In the genomic region with DNA sequence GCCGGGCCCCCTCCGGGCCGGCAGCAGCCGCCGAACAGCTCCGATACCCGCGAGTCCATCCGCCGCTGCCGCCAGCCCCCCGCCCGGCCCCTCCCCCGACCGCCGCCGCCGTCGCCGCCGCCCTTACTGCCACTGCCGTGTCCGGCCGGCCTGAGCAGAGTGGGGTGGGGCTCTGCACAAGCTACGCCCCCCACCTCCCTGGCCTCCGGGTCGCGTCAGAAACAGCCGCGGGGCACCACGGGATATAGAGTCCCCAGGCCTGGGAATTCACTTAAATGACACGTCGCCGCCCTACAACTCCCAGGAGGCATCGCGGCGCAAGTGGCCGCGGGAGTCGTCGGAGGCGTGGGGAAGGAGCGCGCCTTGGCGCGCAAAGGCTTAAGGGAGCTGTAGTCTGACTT, we compare ENCODE assay signal across 7 cellular contexts. TPM values are rescaled to one million over a fixed set of nuclear protein-coding genes. Genes with fewer than 3 reads are reported as not detected.
DNase-seq lines count a peak whose midpoint lies in the region; ATAC-seq and TF ChIP-seq lines count a peak whose summit lies in the region.

A gene with protein sequence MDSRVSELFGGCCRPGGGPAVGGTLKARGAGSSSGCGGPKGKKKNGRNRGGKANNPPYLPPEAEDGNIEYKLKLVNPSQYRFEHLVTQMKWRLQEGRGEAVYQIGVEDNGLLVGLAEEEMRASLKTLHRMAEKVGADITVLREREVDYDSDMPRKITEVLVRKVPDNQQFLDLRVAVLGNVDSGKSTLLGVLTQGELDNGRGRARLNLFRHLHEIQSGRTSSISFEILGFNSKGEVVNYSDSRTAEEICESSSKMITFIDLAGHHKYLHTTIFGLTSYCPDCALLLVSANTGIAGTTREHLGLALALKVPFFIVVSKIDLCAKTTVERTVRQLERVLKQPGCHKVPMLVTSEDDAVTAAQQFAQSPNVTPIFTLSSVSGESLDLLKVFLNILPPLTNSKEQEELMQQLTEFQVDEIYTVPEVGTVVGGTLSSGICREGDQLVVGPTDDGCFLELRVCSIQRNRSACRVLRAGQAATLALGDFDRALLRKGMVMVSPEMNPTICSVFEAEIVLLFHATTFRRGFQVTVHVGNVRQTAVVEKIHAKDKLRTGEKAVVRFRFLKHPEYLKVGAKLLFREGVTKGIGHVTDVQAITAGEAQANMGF (minus strand): TSS at position 161 of the 401 bp plus-strand sequence. CDS start 102 bp downstream, at position 59.

- DNase-seq in NCI-H2029 (lab: John Stamatoyannopoulos, UW) (peak; percentile 98), T-helper 9 cell (peak; percentile 91), astrocyte of the cerebellum (ENCODE audit: low read depth) (peak; percentile 98), hepatocyte (ENCODE audit: low spot score) (peak; percentile 100), retina (peak; percentile 97)

- H3K27ac ChIP-seq in hepatocyte, result peak within 1 kb of the TSS; percentile 96

- H3K9me3 ChIP-seq in hepatocyte (ENCODE audit: low read depth), result no peaks in the 10 kb centered on the region

- in situ Hi-C loops in astrocyte of the cerebellum (cut with HindIII; ENCODE audit: low sequenced_read_pairs), result no loop called here

- 0% methylated on average over 24 of the region's 46 CpGs for WGBS in hepatocyte (ENCODE audit: low lambda C conversion rate, missing lambda C conversion rate)

- H3K9me2 ChIP-seq in hepatocyte (replicated peaks; ENCODE audit: insufficient read depth), result no peaks in the 10 kb centered on the region

- H3K4me3 ChIP-seq in astrocyte of the cerebellum (ENCODE audit: low read depth, low read length) (peak within 1 kb of the TSS; percentile 98), hepatocyte (peak within 1 kb of the TSS; percentile 87)

- H3K4me2 ChIP-seq in hepatocyte, result peak within 1 kb of the TSS; percentile 82

- H3K4me1 ChIP-seq in hepatocyte (ENCODE audit: insufficient read depth), result peaks cover 14% of the 10 kb centered on the region

- peaks cover 24% of the 10 kb centered on the region for H3K79me2 ChIP-seq in hepatocyte

- H4K20me1 ChIP-seq in hepatocyte (ENCODE audit: insufficient read depth, poor library complexity, severe bottlenecking), result no peaks in the 10 kb centered on the region

- no peaks in the 10 kb centered on the region for H3K27me3 ChIP-seq in hepatocyte

- no peak for TF ChIP-seq CTCF in astrocyte of the cerebellum (IDR thresholded peaks at IDR 0.05; ENCODE audit: low read depth, low read length, missing control alignments)
- TF ChIP-seq CTCF in hepatocyte (IDR thresholded peaks at IDR 0.05; ENCODE audit: poor library complexity), result no peak

- peak within 1 kb of the TSS; percentile 53 for H2AFZ ChIP-seq in hepatocyte

- no peaks in the 10 kb centered on the region for H3K36me3 ChIP-seq in hepatocyte (replicated peaks; ENCODE audit: insufficient read depth, low read depth)

- peak; percentile 80 for ATAC-seq in GM18502 (IDR thresholded peaks at IDR 0.05; ENCODE audit: poor library complexity, unreplicated experiment)
- peak; percentile 75 for ATAC-seq in HG02973 (IDR thresholded peaks at IDR 0.05; ENCODE audit: unreplicated experiment)

RNA-seq across cellular contexts. Expression of the gene that starts here (rescaled TPM):
- total RNA-seq in hepatocyte, result 42.9 and 59.5 TPM in 2 replicates
- polyA plus RNA-seq in hepatocyte, result 21.9 and 28.7 TPM in 2 replicates

Comparison
In these comparisons a context has a peak if more than half of its experiments do, and no peak if none do; other contexts are left out.
1. Peak in every context shown above with its lines: DNase-seq, ATAC-seq, H3K4me3 ChIP-seq and H3K27ac ChIP-seq.